11 cellular contexts compared by ENCODE assay signal in the genomic region with DNA sequence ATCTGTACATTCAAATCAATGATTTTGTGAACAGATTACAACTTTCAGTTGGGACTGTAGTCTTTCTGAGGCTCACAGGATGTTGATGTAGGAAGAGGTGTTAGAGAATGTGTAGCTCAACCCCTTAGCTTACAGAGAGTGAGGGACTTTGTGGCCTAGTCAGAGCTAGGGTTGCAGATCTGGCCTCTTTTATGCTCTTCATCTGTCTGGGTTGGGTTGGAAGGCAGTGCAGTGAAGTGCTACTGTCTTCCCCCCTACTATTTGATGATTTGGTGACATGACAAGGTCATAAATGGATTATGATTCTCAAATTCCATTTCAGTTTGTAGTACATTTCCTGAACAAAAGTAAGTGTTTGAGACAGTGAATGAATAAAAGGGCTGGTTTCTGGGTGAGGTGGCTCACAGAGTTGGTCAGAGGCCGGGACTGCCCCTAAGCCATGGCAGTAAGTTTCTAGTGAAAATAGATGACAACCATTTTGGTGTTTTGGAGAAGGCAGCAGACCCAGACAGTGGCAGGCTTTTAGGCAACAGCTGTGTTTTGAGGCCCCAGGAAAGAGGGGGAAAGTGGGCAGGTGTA. TPM values are rescaled to one million over a fixed set of nuclear protein-coding genes. Genes with fewer than 3 reads are reported as not detected.
DNase-seq lines count a peak whose midpoint lies in the region; ATAC-seq and TF ChIP-seq lines count a peak whose summit lies in the region.
"Had no signal": no experiment of that assay in that cellular context is flagged by ENCODE, and none has a peak within 500 bp of the region (broad histone marks: within the 10 kb centered on the region; RNA-seq: fewer than 3 reads in every experiment).

No MANE protein-coding gene starts in this region.

- H3K4me3 ChIP-seq in CD8-positive, alpha-beta T cell (ENCODE audit: low read depth, low read length) = no peak overlapping the region

- no peaks in the 10 kb centered on the region for H3K27me3 ChIP-seq in CD8-positive, alpha-beta T cell (ENCODE audit: insufficient read depth, low read length)
- H3K27me3 ChIP-seq: brain microvascular endothelial cell had no signal

- peak in 4 of 7 experiments; percentile 25 to 68 (median 50) for DNase-seq in CD8-positive, alpha-beta T cell
- DNase-seq in activated naive CD4-positive, alpha-beta T cell treated with anti-CD3 and anti-CD28 coated beads, Interleukin-2, amount 50 U/mL, for 16 hours = peak; percentile 54
- DNase-seq in natural killer cell (no peak), OCI-M2 (lab: John Stamatoyannopoulos, UW; ENCODE audit: unreplicated experiment) (no peak), NCI-H69 (lab: John Stamatoyannopoulos, UW) (no peak)
- DNase-seq: brain microvascular endothelial cell, DMS79 treated with DMSO at 0.1 percent for 48 hours, NCI-H2081 had no signal

- H3K4me1 Mint-ChIP-seq in CD8-positive, alpha-beta T cell (ENCODE audit: low read depth) = peaks cover 92% of the 10 kb centered on the region
- H3K4me1 Mint-ChIP-seq in natural killer cell = peaks cover 65 to 74% of the 10 kb centered on the region in 2 donors

- H3K27me3 Mint-ChIP-seq in CD8-positive, alpha-beta T cell (ENCODE audit: low read depth) = no peaks in the 10 kb centered on the region
- H3K27me3 Mint-ChIP-seq in natural killer cell (ENCODE audit: low read depth in 2 of 2) = no peaks in the 10 kb centered on the region

- TF ChIP-seq CTCF in CD8-positive, alpha-beta T cell (IDR thresholded peaks at IDR 0.05) = no peak
- no peak for TF ChIP-seq CTCF in natural killer cell (IDR thresholded peaks at IDR 0.05)

- H3K36me3 ChIP-seq in CD8-positive, alpha-beta T cell (ENCODE audit: insufficient read depth, low read length) = no peaks in the 10 kb centered on the region

- H3K9me3 Mint-ChIP-seq in CD8-positive, alpha-beta T cell = no peaks in the 10 kb centered on the region
- H3K9me3 Mint-ChIP-seq in natural killer cell = no peaks in the 10 kb centered on the region

- ATAC-seq in CD8-positive, alpha-beta T cell = peak; percentile 87
- peak; percentile 34 for ATAC-seq in HG03442 (IDR thresholded peaks at IDR 0.05; ENCODE audit: unreplicated experiment)
- peak; percentile 89 to 96 (median 92) for ATAC-seq in natural killer cell
- no peak for ATAC-seq in HG03045 (IDR thresholded peaks at IDR 0.05; ENCODE audit: unreplicated experiment)
- no peak for ATAC-seq in GM21447 (IDR thresholded peaks at IDR 0.05; ENCODE audit: unreplicated experiment)

- H3K4me3 Mint-ChIP-seq in CD8-positive, alpha-beta T cell = peak overlapping the region; percentile 55
- H3K4me3 Mint-ChIP-seq in natural killer cell = peak overlapping the region; percentile 36

- no peaks in the 10 kb centered on the region for H3K9me3 ChIP-seq in CD8-positive, alpha-beta T cell (ENCODE audit: low read length)

- intact Hi-C loops in CD8-positive, alpha-beta T cell (cut with DNase I, micrococcal nuclease) = loop anchor here in 1 of 2 experiments (2.0 to 10.0 kb wide), 2 partner anchors 14 to 1134 kb away; no protein-coding TSS in a partner anchor
- intact Hi-C loops in natural killer cell (cut with micrococcal nuclease) = no loop called here

- peaks cover 5% of the 10 kb centered on the region for H3K36me3 Mint-ChIP-seq in CD8-positive, alpha-beta T cell
- no peaks in the 10 kb centered on the region for H3K36me3 Mint-ChIP-seq in natural killer cell

- peak overlapping the region; percentile 95 for H3K27ac Mint-ChIP-seq in CD8-positive, alpha-beta T cell
- peak overlapping the region; percentile 90 to 93 for H3K27ac Mint-ChIP-seq in natural killer cell

- H3K27ac ChIP-seq in CD8-positive, alpha-beta T cell (ENCODE audit: low read depth, low read length) = peak overlapping the region; percentile 38
- H3K27ac ChIP-seq: brain microvascular endothelial cell had no signal

- peaks cover 97% of the 10 kb centered on the region for H3K4me1 ChIP-seq in CD8-positive, alpha-beta T cell (ENCODE audit: insufficient read depth, low read length)

- CTCF ChIA-PET in CD8-positive, alpha-beta T cell (lab: Charles Lee) = interaction anchor here (0.7 to 5.8 kb wide), 10 partner anchors 9 to 300 kb away, joined by 3 to 25 read pairs (median 4); partner anchors contain the start of gene MAP4K4

- POLR2A ChIA-PET in CD8-positive, alpha-beta T cell (lab: Charles Lee) = interaction anchor here (0.6 to 4.7 kb wide), 7 partner anchors 8 to 32 kb away, joined by 3 to 45 read pairs (median 12); partner anchors contain the start of gene MAP4K4

RNA-seq across cellular contexts. Expression of gene MAP4K4, which starts 21.6 kb away (rescaled TPM):
- 10 to 100 TPM; 72.4 TPM for total RNA-seq in CD8-positive, alpha-beta T cell
- 10 to 100 TPM; 60.2 to 80.3 (median 66.5) TPM for total RNA-seq in natural killer cell

Comparison
In these comparisons a context has a peak if more than half of its experiments do, and no peak if none do; other contexts are left out.
1. ATAC-seq: peak in CD8-positive, alpha-beta T cell (single experiment), HG03442 (single experiment) and natural killer cell (3 of 3); none in HG03045 (single experiment) and GM21447 (single experiment).
2. DNase-seq: peak in CD8-positive, alpha-beta T cell (4 of 7) and activated naive CD4-positive, alpha-beta T cell treated with anti-CD3 and anti-CD28 coated beads, Interleukin-2, amount 50 U/mL, for 16 hours (single experiment); none in natural killer cell (single experiment), OCI-M2 (single experiment) and NCI-H69 (single experiment).